7 cellular contexts compared by ENCODE assay signal in genomic region chr6:116278853-116279231, GRCh38. TPM values are rescaled to one million over a fixed set of nuclear protein-coding genes. Genes with fewer than 3 reads are reported as not detected.
DNase-seq lines count a peak whose midpoint lies in the region; ATAC-seq lines count a peak whose summit lies in the region.

No MANE protein-coding gene starts in this region.

- no peaks in the 10 kb centered on the region for H3K9me3 Mint-ChIP-seq in memory B cell

- peaks cover 25% of the 10 kb centered on the region for H3K4me1 ChIP-seq in thymus (ENCODE audit: control insufficient read depth, insufficient read depth, low read length)

- ATAC-seq in GM21576 (IDR thresholded peaks at IDR 0.05; ENCODE audit: unreplicated experiment) (peak; percentile 1), memory B cell (ENCODE audit: low read depth) (no peak)

- no peaks in the 10 kb centered on the region for H3K27me3 ChIP-seq in thymus (ENCODE audit: control insufficient read depth, insufficient read depth)

- DNase-seq in NCI-H69 (lab: John Stamatoyannopoulos, UW) (peak; percentile 61), memory B cell (ENCODE audit: low spot score in 2 of 2) (peak in 1 of 2 donors; percentile 16), NCI-H2227 (lab: John Stamatoyannopoulos, UW; ENCODE audit: unreplicated experiment) (no peak), EL (no peak)
- DNase-seq in central memory CD4-positive, alpha-beta T cell, result peak; percentile 22

- H3K36me3 Mint-ChIP-seq in memory B cell, result peaks cover 21% of the 10 kb centered on the region

- peak overlapping the region; percentile 100 for H3K27ac ChIP-seq in thymus (ENCODE audit: low read depth)

- H3K27ac Mint-ChIP-seq in memory B cell, result peak overlapping the region; percentile 98

- no peaks in the 10 kb centered on the region for H3K27me3 Mint-ChIP-seq in memory B cell

- H3K36me3 ChIP-seq in thymus (ENCODE audit: control insufficient read depth, insufficient read depth), result peaks cover 9% of the 10 kb centered on the region

- no peaks in the 10 kb centered on the region for H3K9me3 ChIP-seq in thymus (ENCODE audit: control insufficient read depth)

- WGBS in thymus, result 31% methylated on average over 12 of the region's 12 CpGs

- H3K4me3 ChIP-seq in thymus (ENCODE audit: low read length), result peak overlapping the region; percentile 75

- H3K4me1 Mint-ChIP-seq in memory B cell, result peaks cover 43% of the 10 kb centered on the region

- H3K4me3 Mint-ChIP-seq in memory B cell, result peak overlapping the region; percentile 97

RNA-seq across cellular contexts. Expression of gene TSPYL1, which starts 0.9 kb away (rescaled TPM):
- 48.7 TPM for polyA plus RNA-seq in thymus

RNA-seq across cellular contexts. Expression of gene TSPYL4, which starts 25.0 kb away (rescaled TPM):
- polyA plus RNA-seq in thymus, result 16.1 TPM

Comparison
In these comparisons a context has a peak if more than half of its experiments do, and no peak if none do; other contexts are left out.
1. DNase-seq: peak in NCI-H69 (single experiment) and central memory CD4-positive, alpha-beta T cell (single experiment); none in NCI-H2227 (single experiment) and EL (single experiment).